ENCODE assay signal across 31 cellular contexts in the genomic region with DNA sequence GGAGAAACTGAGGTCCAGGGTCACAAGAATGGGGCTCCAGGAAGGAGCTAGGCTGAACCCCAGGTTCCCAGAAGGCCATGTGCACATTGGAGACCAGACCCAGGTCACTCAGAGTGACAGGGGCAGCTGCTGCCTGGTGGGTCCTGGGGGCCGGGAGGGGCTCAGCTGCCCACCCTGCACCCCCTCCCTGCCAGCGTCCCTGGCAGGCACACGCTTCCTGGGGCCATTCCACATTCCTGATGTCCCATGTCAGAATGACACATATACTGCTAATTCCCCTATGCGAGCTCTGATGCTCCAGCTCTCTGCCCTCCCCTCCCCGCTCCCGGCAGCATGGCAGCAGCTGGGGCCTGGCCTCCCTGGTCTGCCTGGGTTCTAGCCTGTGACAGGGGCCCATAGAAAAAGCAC. TPM values are rescaled to one million over a fixed set of nuclear protein-coding genes. Genes with fewer than 3 reads are reported as not detected.
DNase-seq lines count a peak whose midpoint lies in the region; ATAC-seq, FAIRE-seq and TF ChIP-seq lines count a peak whose summit lies in the region.
"Had no signal": no experiment of that assay in that cellular context is flagged by ENCODE, and none has a peak within 500 bp of the region (broad histone marks: within the 10 kb centered on the region; RNA-seq: fewer than 3 reads in every experiment).

No MANE protein-coding gene starts in this region.

- no peak for TF ChIP-seq CTCF in nephron (IDR thresholded peaks at IDR 0.05; ENCODE audit: unreplicated experiment in 3 of 3)

- H3K4me3 Mint-ChIP-seq in nephron = peak overlapping the region in 1 of 3 experiments; percentile 50
- H3K4me3 Mint-ChIP-seq: activated CD4-positive, alpha-beta memory T cell treated with anti-CD3 and anti-CD28 coated beads, Interleukin-2, amount 10 ng/mL, durations not matched to agents 7 days and 5 days; activated naive CD8-positive, alpha-beta T cell; CD4-positive, alpha-beta memory T cell; central memory CD8-positive, alpha-beta T cell; memory B cell; naive thymus-derived CD4-positive, alpha-beta T cell; stimulated activated naive B cell treated with anti-CD40 and anti-IgM and Interleukin-4, amounts not matched to agents 10 μg/mL and 1 μg/mL and 100 μg/mL, for 72 hours had no signal

- no peaks in the 10 kb centered on the region for H3K36me3 Mint-ChIP-seq in nephron (ENCODE audit: low read depth)
- H3K36me3 Mint-ChIP-seq: activated naive CD8-positive, alpha-beta T cell; CD4-positive, alpha-beta memory T cell; naive thymus-derived CD4-positive, alpha-beta T cell; stimulated activated naive B cell treated with anti-CD40 and anti-IgM and Interleukin-4, amounts not matched to agents 10 μg/mL and 1 μg/mL and 100 μg/mL, for 72 hours had no signal

- no peak overlapping the region for H3K9ac ChIP-seq in BLaER1

- no peaks in the 10 kb centered on the region for H3K36me3 ChIP-seq in BLaER1
- H3K36me3 ChIP-seq: ovary, thoracic aorta, uterus had no signal

- no peaks in the 10 kb centered on the region for H3K9me3 Mint-ChIP-seq in nephron
- H3K9me3 Mint-ChIP-seq: activated CD4-positive, alpha-beta memory T cell treated with anti-CD3 and anti-CD28 coated beads, Interleukin-2, amount 10 ng/mL, durations not matched to agents 7 days and 5 days; activated T-helper 2 cell treated with anti-CD3 and anti-CD28 coated beads, Interferon-gamma antibody, Interleukin-2, Interleukin-4, amounts not matched to agents 10 μg/mL and 5 μg/mL and 100 μg/mL, durations not matched to agents 14 hours and 24 hours and 36 hours; CD4-positive, alpha-beta memory T cell; central memory CD8-positive, alpha-beta T cell; memory B cell; naive thymus-derived CD4-positive, alpha-beta T cell; stimulated activated naive B cell treated with anti-CD40 and anti-IgM and Interleukin-4, amounts not matched to agents 10 μg/mL and 1 μg/mL and 100 μg/mL, for 72 hours had no signal

- H3K4me1 ChIP-seq in BLaER1 = peaks cover 32% of the 10 kb centered on the region
- H3K4me1 ChIP-seq: uterus had no signal

- H3K4me2 ChIP-seq in BLaER1 = peak overlapping the region; percentile 51; the same call in 1 of the 2 replicates

- no peak overlapping the region for H3K27ac ChIP-seq in BLaER1
- H3K27ac ChIP-seq: HL-60, ovary, thoracic aorta, uterus had no signal

- no peaks in the 10 kb centered on the region for H3K9me3 ChIP-seq in BLaER1
- H3K9me3 ChIP-seq: ovary, thoracic aorta, uterus had no signal

- H3K27ac Mint-ChIP-seq in nephron = peak overlapping the region; percentile 98 to 100 (median 98)
- H3K27ac Mint-ChIP-seq: activated CD4-positive, alpha-beta memory T cell treated with anti-CD3 and anti-CD28 coated beads, Interleukin-2, amount 10 ng/mL, durations not matched to agents 7 days and 5 days; activated naive CD8-positive, alpha-beta T cell; activated T-helper 2 cell treated with anti-CD3 and anti-CD28 coated beads, Interferon-gamma antibody, Interleukin-2, Interleukin-4, amounts not matched to agents 10 μg/mL and 5 μg/mL and 100 μg/mL, durations not matched to agents 14 hours and 24 hours and 36 hours; CD4-positive, alpha-beta memory T cell; naive thymus-derived CD4-positive, alpha-beta T cell; stimulated activated naive B cell treated with anti-CD40 and anti-IgM and Interleukin-4, amounts not matched to agents 10 μg/mL and 1 μg/mL and 100 μg/mL, for 72 hours had no signal

- DNase-seq in H54 (ENCODE audit: insufficient read length, low spot score) (peak; percentile 77), RPMI7951 (ENCODE audit: low read depth) (peak; percentile 35), hypothalamus (lab: John Stamatoyannopoulos, UW) (no peak), SW 1271 (lab: John Stamatoyannopoulos, UW) (no peak)
- DNase-seq: activated CD4-positive, alpha-beta memory T cell treated with anti-CD3 and anti-CD28 coated beads, Interleukin-2, amount 10 ng/mL, durations not matched to agents 7 days and 5 days; CD4-positive, alpha-beta memory T cell; DMS 273 treated with DMSO at 0.1 percent for 48 hours; GOT3; head of caudate nucleus; left colon; naive thymus-derived CD4-positive, alpha-beta T cell; NCI-H1105; NCI-H2029; NCI-H526 treated with DMSO at 0.1 percent for 48 hours; ovary; retina; stimulated activated CD4-positive, alpha-beta T cell treated with anti-CD3 and anti-CD28 coated beads, Interleukin-12 subunit alpha, Interleukin-12 subunit beta, amount 100 ng/mL, for 4 hours; stimulated activated CD4-positive, alpha-beta T cell treated with anti-CD3 and anti-CD28 coated beads, Interleukin-4, amount 100 ng/mL, for 24 hours; stimulated activated naive B cell treated with anti-CD40 and anti-IgM and Interleukin-4, amounts not matched to agents 10 μg/mL and 1 μg/mL and 100 μg/mL, for 72 hours; uterus had no signal

- no peak for TF ChIP-seq POLR2A in H54 (IDR thresholded peaks at IDR 0.05; ENCODE audit: low read depth, low read length)

- FAIRE-seq in H54 (lab: Jason Lieb, UNC) = no peak
- FAIRE-seq: G401.6, GM18507 had no signal

- peaks cover 9% of the 10 kb centered on the region; the same call in 1 of the 2 replicates for H3K27me3 ChIP-seq in BLaER1
- H3K27me3 ChIP-seq: ovary, uterus had no signal

- H3K4me3 ChIP-seq in BLaER1 = no peak overlapping the region
- H3K4me3 ChIP-seq: ovary, thoracic aorta, uterus had no signal

- H3K27me3 Mint-ChIP-seq in nephron (ENCODE audit: low read depth) = peaks cover 6% of the 10 kb centered on the region
- H3K27me3 Mint-ChIP-seq: activated naive CD8-positive, alpha-beta T cell; CD4-positive, alpha-beta memory T cell had no signal

- H4K20me1 ChIP-seq in BLaER1 = no peaks in the 10 kb centered on the region

- peaks cover 45% of the 10 kb centered on the region for H3K4me1 Mint-ChIP-seq in nephron
- H3K4me1 Mint-ChIP-seq: activated CD4-positive, alpha-beta memory T cell treated with anti-CD3 and anti-CD28 coated beads, Interleukin-2, amount 10 ng/mL, durations not matched to agents 7 days and 5 days; CD4-positive, alpha-beta memory T cell; central memory CD8-positive, alpha-beta T cell; stimulated activated naive B cell treated with anti-CD40 and anti-IgM and Interleukin-4, amounts not matched to agents 10 μg/mL and 1 μg/mL and 100 μg/mL, for 72 hours had no signal

- ATAC-seq in GM18909 (IDR thresholded peaks at IDR 0.05; ENCODE audit: poor library complexity, unreplicated experiment) = no peak
- ATAC-seq: left colon; naive thymus-derived CD4-positive, alpha-beta T cell; stimulated activated naive B cell treated with anti-CD40 and anti-IgM and Interleukin-4, amounts not matched to agents 10 μg/mL and 1 μg/mL and 100 μg/mL, for 72 hours had no signal

RNA-seq across cellular contexts. Expression of gene FGFR4, which starts 14.0 kb away (rescaled TPM):
- 1.9 and 2.0 TPM in 2 replicates for total RNA-seq in RPMI7951 (2014; rRNA removed; shearing (Covaris generic))

RNA-seq across cellular contexts. Expression of gene NSD1, which starts 32.9 kb away (rescaled TPM):
- 11.5 and 14.5 TPM in 2 replicates for total RNA-seq in RPMI7951 (2014; rRNA removed; shearing (Covaris generic))

Comparison
In these comparisons a context has a peak if more than half of its experiments do, and no peak if none do; other contexts are left out.
1. DNase-seq: peak in H54 (single experiment) and RPMI7951 (single experiment); none in hypothalamus (0 of 51) and SW 1271 (0 of 2).